Comparison of ENCODE assay signal across 8 cellular contexts in the genomic region with DNA sequence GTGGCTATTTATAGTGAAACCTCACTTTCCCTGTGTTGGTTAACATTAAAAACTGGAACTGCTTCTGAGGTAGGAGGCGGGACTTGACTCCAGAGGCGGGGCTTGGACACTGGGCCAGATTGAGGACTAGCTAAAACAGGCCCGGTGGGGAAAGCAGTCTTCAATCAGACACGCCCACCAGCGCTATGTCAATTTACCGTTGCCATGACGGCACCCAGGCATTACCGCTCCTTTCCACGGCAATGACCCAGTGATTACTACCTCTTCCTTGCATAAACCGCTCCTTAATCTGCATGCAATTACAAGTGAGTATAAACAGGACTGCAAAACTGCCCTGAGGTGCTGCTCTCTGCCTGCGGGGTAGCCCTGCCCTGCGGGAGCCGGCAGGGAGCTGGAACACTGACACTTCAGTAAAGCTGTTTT. TPM values are rescaled to one million over a fixed set of nuclear protein-coding genes. Genes with fewer than 3 reads are reported as not detected.
DNase-seq lines count a peak whose midpoint lies in the region; ATAC-seq and TF ChIP-seq lines count a peak whose summit lies in the region.

No MANE protein-coding gene starts in this region.

- peaks cover 10% of the 10 kb centered on the region for H3K9me1 ChIP-seq in IMR-90 (ENCODE audit: insufficient read depth, low read length)

- no peak overlapping the region for H3K23ac ChIP-seq in IMR-90 (ENCODE audit: low read depth, low read length)

- no peak overlapping the region for H3K9ac ChIP-seq in IMR-90 (ENCODE audit: low read depth, low read length)

- CTCF ChIA-PET in CD4-positive, alpha-beta T cell (lab: Charles Lee): interaction anchor here (1.2 kb wide), 1 partner anchor 11 kb away, joined by 4 read pairs; no protein-coding TSS in a partner anchor
- CTCF ChIA-PET in IMR-90 (lab: Yijun Ruan, JAX): no interaction called here
- CTCF ChIA-PET in OCI-LY7 (lab: Charles Lee; ENCODE audit: unreplicated experiment): interaction anchor here (1.3 kb wide), 1 partner anchor 9 kb away, joined by 4 read pairs; no protein-coding TSS in a partner anchor

- H2AFZ ChIP-seq in IMR-90 (replicated peaks; ENCODE audit: low read length, poor library complexity) (peak overlapping the region; percentile 63), OCI-LY7 (ENCODE audit: low read length) (peak overlapping the region; percentile 86)

- POLR2A ChIA-PET in CD4-positive, alpha-beta T cell (lab: Charles Lee): no interaction called here
- POLR2A ChIA-PET in IMR-90 (lab: Charles Lee; ENCODE audit: unreplicated experiment): interaction anchor here (0.6 kb wide), 1 partner anchor 11 kb away, joined by 3 read pairs; no protein-coding TSS in a partner anchor
- POLR2A ChIA-PET in OCI-LY7 (lab: Charles Lee): interaction anchor here (0.6 to 1.8 kb wide), 5 partner anchors 11 to 648 kb away, joined by 3 to 10 read pairs (median 5); no protein-coding TSS in a partner anchor

- TF ChIP-seq POLR2A in IMR-90 (IDR thresholded peaks at IDR 0.05; ENCODE audit: low read depth, low read length) (no peak; the same call in 1 of the 2 replicates), heart left ventricle (IDR thresholded peaks at IDR 0.05) (no peak)

- 0 out of 2 replicates have a peak overlapping the region, but pooled peaks have one; percentile 59 for H3K14ac ChIP-seq in IMR-90 (replicated peaks; ENCODE audit: low read depth, low read length)

- TF ChIP-seq CTCF in CD4-positive, alpha-beta T cell (IDR thresholded peaks at IDR 0.05): no peak
- TF ChIP-seq CTCF in IMR-90 (conservative IDR thresholded peaks at IDR 0.05; ENCODE audit: low read depth, low read length): no peak
- TF ChIP-seq CTCF in OCI-LY7 (conservative IDR thresholded peaks at IDR 0.05; ENCODE audit: low read length): no peak
- peak in 1 of 12 donors; percentile 5 for TF ChIP-seq CTCF in heart left ventricle (IDR thresholded peaks at IDR 0.05)
- no peak for TF ChIP-seq CTCF in progenitor cell of endocrine pancreas (IDR thresholded peaks at IDR 0.05; ENCODE audit: unreplicated experiment)

- H3K4me1 ChIP-seq in IMR-90 (ENCODE audit: control insufficient read depth, insufficient read depth, low read length) (peaks cover 9% of the 10 kb centered on the region; the same call in 1 of the 2 replicates), OCI-LY7 (ENCODE audit: insufficient read depth, low read length, poor library complexity, severe bottlenecking) (peaks cover 72% of the 10 kb centered on the region), heart left ventricle (peaks cover 4 to 38% (median 29%) of the 10 kb centered on the region in 12 donors)

- no peak overlapping the region for H4K5ac ChIP-seq in IMR-90 (ENCODE audit: low read depth, low read length)

- WGBS in IMR-90 (ENCODE audit: extremely low coverage in 2 of 2, insufficient read length in 1 of 2), 2 experiments: 39% methylated on average over 5 of the region's 13 CpGs; no CpG with 5 or more reads in 1 of the 2 experiments
- WGBS in heart left ventricle, 4 donors: 5 to 18% (median 18%) methylated on average over 13 of the region's 13 CpGs

- H3K27ac Mint-ChIP-seq in CD4-positive, alpha-beta T cell: no peak overlapping the region
- peak overlapping the region; percentile 93 for H3K27ac Mint-ChIP-seq in progenitor cell of endocrine pancreas

- no peak overlapping the region for H3K4ac ChIP-seq in IMR-90 (ENCODE audit: low read depth, low read length)

- H3K27ac ChIP-seq in CD4-positive, alpha-beta T cell (ENCODE audit: low read depth, low read length): no peak overlapping the region
- H3K27ac ChIP-seq in IMR-90 (ENCODE audit: insufficient read depth, low read length) (no peak overlapping the region), OCI-LY7 (ENCODE audit: low read depth, low read length, poor library complexity, severe bottlenecking) (peak overlapping the region; percentile 70), heart left ventricle (peak overlapping the region in 9 of 12 donors; percentile 10 to 78 (median 48))

- no peaks in the 10 kb centered on the region for H3K9me3 Mint-ChIP-seq in CD4-positive, alpha-beta T cell
- no peaks in the 10 kb centered on the region for H3K9me3 Mint-ChIP-seq in progenitor cell of endocrine pancreas (ENCODE audit: low read depth)

- H3K79me1 ChIP-seq in IMR-90 (ENCODE audit: low read depth in 1 of 2, low read length in 2 of 2): peaks cover 17 to 58% of the 10 kb centered on the region in 2 experiments

- H3K27me3 Mint-ChIP-seq in CD4-positive, alpha-beta T cell: peaks cover 12% of the 10 kb centered on the region
- H3K27me3 Mint-ChIP-seq in progenitor cell of endocrine pancreas: no peaks in the 10 kb centered on the region

- H3K36me3 ChIP-seq in IMR-90 (ENCODE audit: control insufficient read depth, insufficient read depth, low read length) (no peaks in the 10 kb centered on the region), OCI-LY7 (ENCODE audit: insufficient read depth, low read length) (no peaks in the 10 kb centered on the region; the same call in 1 of the 2 replicates), heart left ventricle (no peaks in the 10 kb centered on the region)

- H3K4me3 ChIP-seq in IMR-90 (ENCODE audit: insufficient read depth, low read depth, low read length) (no peak overlapping the region), OCI-LY7 (ENCODE audit: low read depth, low read length, poor library complexity, severe bottlenecking) (peak overlapping the region; percentile 56), heart left ventricle (peak overlapping the region in 3 of 12 donors; percentile 7 to 21 (median 17))

- peaks cover 8% of the 10 kb centered on the region for H3K4me1 Mint-ChIP-seq in CD4-positive, alpha-beta T cell (ENCODE audit: low read depth)
- H3K4me1 Mint-ChIP-seq in progenitor cell of endocrine pancreas (ENCODE audit: low read depth): peaks cover 46% of the 10 kb centered on the region

- H2BK15ac ChIP-seq in IMR-90 (ENCODE audit: low read depth, low read length): no peak overlapping the region

- H4K8ac ChIP-seq in IMR-90 (ENCODE audit: low read depth in 2 of 2, low read length in 2 of 2): no peak overlapping the region

- no peaks in the 10 kb centered on the region for H3K79me2 ChIP-seq in OCI-LY7 (ENCODE audit: insufficient read depth, low read depth, low read length)

- dilution Hi-C loops in IMR-90 (cut with HindIII; ENCODE audit: low sequenced_read_pairs, unreplicated experiment): no loop called here

- no peak overlapping the region for H3K56ac ChIP-seq in IMR-90 (ENCODE audit: extremely low read depth, insufficient read depth, low read length)

- in situ Hi-C loops in IMR-90 (cut with MboI; ENCODE audit: low sequenced_read_pairs): no loop called here

- no peaks in the 10 kb centered on the region for H3K9me3 ChIP-seq in CD4-positive, alpha-beta T cell (ENCODE audit: control insufficient read depth, low read length)
- H3K9me3 ChIP-seq in IMR-90 (ENCODE audit: control insufficient read depth, insufficient read depth, low read length): no peaks in the 10 kb centered on the region
- H3K9me3 ChIP-seq in OCI-LY7 (ENCODE audit: low read length): peaks cover 6% of the 10 kb centered on the region
- no peaks in the 10 kb centered on the region for H3K9me3 ChIP-seq in heart left ventricle

- H3K4me2 ChIP-seq in IMR-90 (ENCODE audit: low read depth, low read length) (peak overlapping the region; percentile 14), OCI-LY7 (ENCODE audit: low read length) (peak overlapping the region; percentile 78)

- BruUV-seq in IMR-90 (replicated peaks; lab: Mats Ljungman, UMichigan) (no TSS peak), OCI-LY7 (replicated peaks; lab: Mats Ljungman, UMichigan) (no TSS peak)

- no peak overlapping the region for H3K4me3 Mint-ChIP-seq in CD4-positive, alpha-beta T cell
- H3K4me3 Mint-ChIP-seq in progenitor cell of endocrine pancreas (ENCODE audit: low read depth): peak overlapping the region; percentile 59

- no peak; the same call in 1 of the 2 replicates for TF ChIP-seq RAD21 in IMR-90 (IDR thresholded peaks at IDR 0.05; ENCODE audit: low read length)

- no peak overlapping the region for H2BK5ac ChIP-seq in IMR-90 (ENCODE audit: low read depth, low read length, poor library complexity, severe bottlenecking)

- no peak overlapping the region for H2BK20ac ChIP-seq in IMR-90 (ENCODE audit: low read depth, low read length)

- no peaks in the 10 kb centered on the region for H3K9me2 ChIP-seq in OCI-LY7 (ENCODE audit: insufficient read depth, low read length)

- H3K36me3 Mint-ChIP-seq in CD4-positive, alpha-beta T cell (ENCODE audit: low read depth): no peaks in the 10 kb centered on the region
- peaks cover 5% of the 10 kb centered on the region for H3K36me3 Mint-ChIP-seq in progenitor cell of endocrine pancreas (ENCODE audit: insufficient read depth)

- H4K20me1 ChIP-seq in IMR-90 (ENCODE audit: insufficient read depth, low read length) (peaks cover 6% of the 10 kb centered on the region), OCI-LY7 (ENCODE audit: insufficient read depth, low read length) (no peaks in the 10 kb centered on the region)

- H3K27me3 ChIP-seq in CD4-positive, alpha-beta T cell (ENCODE audit: control insufficient read depth, insufficient read depth, low read length): no peaks in the 10 kb centered on the region
- H3K27me3 ChIP-seq in IMR-90 (ENCODE audit: control insufficient read depth, insufficient read depth, low read length) (no peaks in the 10 kb centered on the region), heart left ventricle (no peaks in the 10 kb centered on the region)

- H4K91ac ChIP-seq in IMR-90 (ENCODE audit: insufficient read depth, low read depth, low read length): no peak overlapping the region

- no peak overlapping the region for H2BK120ac ChIP-seq in IMR-90 (ENCODE audit: low read depth, low read length)

- no peak overlapping the region for H2AK5ac ChIP-seq in IMR-90 (ENCODE audit: low read depth, low read length)

- no peak overlapping the region for H3K18ac ChIP-seq in IMR-90 (ENCODE audit: low read depth, low read length)

- peak overlapping the region; percentile 60 for H2AK9ac ChIP-seq in IMR-90 (replicated peaks; ENCODE audit: low read depth, low read length, poor library complexity)

- ATAC-seq in CD4-positive, alpha-beta T cell (ENCODE audit: poor library complexity): peak; percentile 82
- peak; percentile 92 for ATAC-seq in IMR-90 (ENCODE audit: low read depth)
- peak; percentile 79 to 89 (median 86) for ATAC-seq in heart left ventricle
- ATAC-seq in HG03571 (IDR thresholded peaks at IDR 0.05; ENCODE audit: unreplicated experiment): no peak
- no peak for ATAC-seq in GM18517 (IDR thresholded peaks at IDR 0.05; ENCODE audit: unreplicated experiment)

- intact Hi-C loops in CD4-positive, alpha-beta T cell (cut with DNase I, micrococcal nuclease): loop anchor here in 1 of 2 experiments (5.0 kb wide), 1 partner anchor 35 kb away; a partner anchor contains a TSS
- intact Hi-C loops in IMR-90 (cut with micrococcal nuclease) (no loop called here), OCI-LY7 (cut with micrococcal nuclease; ENCODE audit: unreplicated experiment) (loop anchor here (10.0 kb wide), 1 partner anchor 508 kb away; no protein-coding TSS in a partner anchor), heart left ventricle (cut with DNase I) (loop anchor here in 5 of 10 donors (5.0 to 10.0 kb wide), 4 partner anchors 35 to 80 kb away; a partner anchor contains a TSS)

- DNase-seq in CD4-positive, alpha-beta T cell: peak in 5 of 10 experiments; percentile 8 to 44 (median 22)
- DNase-seq in IMR-90: peak; percentile 90
- DNase-seq in OCI-LY7 (ENCODE audit: low spot score): peak; percentile 86
- DNase-seq in activated naive CD4-positive, alpha-beta T cell treated with anti-CD3 and anti-CD28 coated beads, Interleukin-2, amount 50 U/mL, for 16 hours: peak; percentile 29
- DNase-seq in heart left ventricle: peak; percentile 80 to 93 (median 86)
- DNase-seq in progenitor cell of endocrine pancreas (ENCODE audit: low spot score, unreplicated experiment): peak; percentile 49

RNA-seq across cellular contexts. Expression of a gene that starts 35.3 kb away (rescaled TPM):
- 100 to 1,000 TPM; 157 to 161 TPM for total RNA-seq in CD4-positive, alpha-beta T cell
- total RNA-seq in IMR-90 (2012; rRNA removed) (52.2 and 63.0 TPM in 2 replicates), OCI-LY7 (2022) (216 and 246 TPM in 2 replicates), heart left ventricle (100 to 1,000 TPM in 8 of 9 donors, 10 to 100 TPM in 1; 78.7 to 151 (median 111) TPM), progenitor cell of endocrine pancreas (68.6 and 71.4 TPM in 2 replicates)
- polyA plus RNA-seq in IMR-90 (2012; rRNA removed) (47.4 and 54.4 TPM in 2 replicates), heart left ventricle (100 to 1,000 TPM in 1 of 2 donors, 10 to 100 TPM in 1; 87.6 to 128 TPM)
- 22.4 and 32.2 TPM in 2 replicates for polyA plus RNA-seq in IMR-90 (2012; cell fraction: cytosol; rRNA removed)
- polyA plus RNA-seq in IMR-90 (2012; cell fraction: nucleus; rRNA removed; ENCODE audit: low replicate concordance): 26.6 and 80.9 TPM in 2 replicates
- total RNA-seq in OCI-LY7 (2014; rRNA removed; shearing (Covaris generic)): 95.7 and 102 TPM in 2 replicates

Comparison
In these comparisons a context has a peak if more than half of its experiments do, and no peak if none do; other contexts are left out.
1. ATAC-seq: peak in CD4-positive, alpha-beta T cell (single experiment), IMR-90 (single experiment) and heart left ventricle (4 of 4); none in HG03571 (single experiment) and GM18517 (single experiment).
2. H3K27ac ChIP-seq: peak in OCI-LY7 (single experiment) and heart left ventricle (9 of 12); none in CD4-positive, alpha-beta T cell (single experiment) and IMR-90 (single experiment).